ENCODE assay signal across 19 cellular contexts in genomic region chr14:101227611-101228594, GRCh38.
"Had no signal": no experiment of that assay in that cellular context is flagged by ENCODE, and none has a peak within 500 bp of the region (broad histone marks: within the 10 kb centered on the region; RNA-seq: fewer than 3 reads in every experiment).

No MANE protein-coding gene starts in this region.

- ATAC-seq: activated CD4-positive, alpha-beta T cell treated with anti-CD3 and anti-CD28 coated beads for 36 hours; body of pancreas; effector memory CD8-positive, alpha-beta T cell; gastroesophageal sphincter; left lung had no signal

- DNase-seq: activated CD4-positive, alpha-beta T cell treated with anti-CD3 and anti-CD28 coated beads for 36 hours; activated gamma-delta T cell treated with Interleukin-2 at 50 U/mL for 16 hours; activated naive CD8-positive, alpha-beta T cell treated with anti-CD3 and anti-CD28 coated beads for 36 hours; activated T-cell treated with anti-CD3 and anti-CD28 coated beads, Interleukin-2, amount 50 U/mL, for 48 hours; amygdala; effector memory CD8-positive, alpha-beta T cell; heart right ventricle; nephron progenitor cell; stimulated activated CD4-positive, alpha-beta T cell treated with anti-CD3 and anti-CD28 coated beads, Interleukin-15, amount 100 ng/mL, for 24 hours; stimulated activated CD4-positive, alpha-beta T cell treated with anti-CD3 and anti-CD28 coated beads, Interleukin-4, amount 100 ng/mL, for 1 hour; stimulated activated naive CD4-positive, alpha-beta T cell; T-helper 2 cell had no signal

- H3K4me1 ChIP-seq: body of pancreas, heart right ventricle, left lung, pancreas, tibial nerve had no signal

- H3K36me3 ChIP-seq: gastroesophageal sphincter, heart right ventricle, left lung, pancreas, tibial nerve had no signal

- H3K27ac ChIP-seq: body of pancreas, epithelial cell of prostate, gastroesophageal sphincter, heart right ventricle, left lung, pancreas, skin epidermis, tibial nerve had no signal

- H3K4me3 ChIP-seq: body of pancreas, gastroesophageal sphincter, heart right ventricle, left lung, pancreas, skin epidermis, tibial nerve had no signal

- H3K9me3 ChIP-seq: body of pancreas, gastroesophageal sphincter, heart right ventricle, left lung, pancreas, tibial nerve had no signal

- FAIRE-seq: pancreas had no signal

- H3K27me3 ChIP-seq: body of pancreas, gastroesophageal sphincter, pancreas, tibial nerve had no signal
